Comparison of ENCODE assay signal across 9 cellular contexts in genomic region chr12:56722832-56723231, GRCh38. TPM values are rescaled to one million over a fixed set of nuclear protein-coding genes. Genes with fewer than 3 reads are reported as not detected.
A peak's percentile ranks its signal among the peaks of the same experiment; 100 is the strongest.
DNase-seq lines count a peak whose midpoint lies in the region; ATAC-seq lines count a peak whose summit lies in the region.
"Had no signal": no experiment of that assay in that cellular context is flagged by ENCODE, and none has a peak within 500 bp of the region (broad histone marks: within the 10 kb centered on the region; RNA-seq: fewer than 3 reads in every experiment).

No MANE protein-coding gene starts in this region.

- no peaks in the 10 kb centered on the region for H3K9me3 ChIP-seq in iPS-15b (ENCODE audit: control insufficient read depth, insufficient read depth, low read length)
- no peaks in the 10 kb centered on the region for H3K9me3 ChIP-seq in aorta (ENCODE audit: control insufficient read depth, low read length)

- peaks cover 59% of the 10 kb centered on the region for H3K4me1 Mint-ChIP-seq in activated CD4-positive, alpha-beta T cell treated with anti-CD3 and anti-CD28 coated beads, Interleukin-2, amount 10 ng/mL, durations not matched to agents 24 days and 14 days
- peaks cover 49% of the 10 kb centered on the region for H3K4me1 Mint-ChIP-seq in activated T-helper 17 cell treated with anti-CD3 and anti-CD28 coated beads, Interleukin-2, amount 50 U/mL, for 72 hours
- peaks cover 39 to 65% of the 10 kb centered on the region in 2 donors for H3K4me1 Mint-ChIP-seq in stimulated activated naive B cell treated with anti-CD40 and anti-IgM and Interleukin-4, amounts not matched to agents 10 μg/mL and 1 μg/mL and 100 μg/mL, for 72 hours

- H3K27ac ChIP-seq in aorta (ENCODE audit: low read depth in 1 of 2, low read length in 2 of 2) = no peak overlapping the region

- peak overlapping the region; percentile 99 for H3K4me3 Mint-ChIP-seq in activated CD4-positive, alpha-beta T cell treated with anti-CD3 and anti-CD28 coated beads, Interleukin-2, amount 10 ng/mL, durations not matched to agents 24 days and 14 days
- H3K4me3 Mint-ChIP-seq in activated T-helper 17 cell treated with anti-CD3 and anti-CD28 coated beads, Interleukin-2, amount 50 U/mL, for 72 hours = peak overlapping the region; percentile 97
- H3K4me3 Mint-ChIP-seq in stimulated activated naive B cell treated with anti-CD40 and anti-IgM and Interleukin-4, amounts not matched to agents 10 μg/mL and 1 μg/mL and 100 μg/mL, for 72 hours = peak overlapping the region; percentile 71 to 96

- peaks cover 14% of the 10 kb centered on the region for H3K36me3 ChIP-seq in iPS-15b (ENCODE audit: control insufficient read depth, insufficient read depth, low read length)
- H3K36me3 ChIP-seq in aorta (ENCODE audit: control insufficient read depth in 1 of 2, insufficient read depth in 2 of 2, low read length in 1 of 2) = no peaks in the 10 kb centered on the region

- H3K9ac ChIP-seq in iPS-15b (ENCODE audit: low read depth, low read length) = no peak overlapping the region

- H3K4me3 ChIP-seq in iPS-15b (ENCODE audit: low read depth, low read length) (peak overlapping the region; percentile 100), aorta (ENCODE audit: low read length in 2 of 2) (no peak overlapping the region)

- no peaks in the 10 kb centered on the region for H3K27me3 Mint-ChIP-seq in activated CD4-positive, alpha-beta T cell treated with anti-CD3 and anti-CD28 coated beads, Interleukin-2, amount 10 ng/mL, durations not matched to agents 24 days and 14 days
- H3K27me3 Mint-ChIP-seq in activated T-helper 17 cell treated with anti-CD3 and anti-CD28 coated beads, Interleukin-2, amount 50 U/mL, for 72 hours = no peaks in the 10 kb centered on the region
- no peaks in the 10 kb centered on the region for H3K27me3 Mint-ChIP-seq in stimulated activated naive B cell treated with anti-CD40 and anti-IgM and Interleukin-4, amounts not matched to agents 10 μg/mL and 1 μg/mL and 100 μg/mL, for 72 hours

- H3K4me1 ChIP-seq in iPS-15b (ENCODE audit: control insufficient read depth, insufficient read depth, low read length) = peaks cover 31% of the 10 kb centered on the region
- H3K4me1 ChIP-seq in aorta (ENCODE audit: control insufficient read depth in 1 of 2, insufficient read depth in 2 of 2, low read length in 2 of 2) = peaks cover 0 to 7% of the 10 kb centered on the region in 2 donors

- peak overlapping the region; percentile 64 for H3K27ac Mint-ChIP-seq in activated CD4-positive, alpha-beta T cell treated with anti-CD3 and anti-CD28 coated beads, Interleukin-2, amount 10 ng/mL, durations not matched to agents 24 days and 14 days
- H3K27ac Mint-ChIP-seq in activated T-helper 17 cell treated with anti-CD3 and anti-CD28 coated beads, Interleukin-2, amount 50 U/mL, for 72 hours = peak overlapping the region; percentile 98
- H3K27ac Mint-ChIP-seq in stimulated activated naive B cell treated with anti-CD40 and anti-IgM and Interleukin-4, amounts not matched to agents 10 μg/mL and 1 μg/mL and 100 μg/mL, for 72 hours = no peak overlapping the region

- intact Hi-C loops in activated CD4-positive, alpha-beta T cell treated with anti-CD3 and anti-CD28 coated beads, Interleukin-2, amount 10 ng/mL, durations not matched to agents 24 days and 14 days (cut with micrococcal nuclease) = no loop called here
- intact Hi-C loops in aorta (cut with DNase I) = loop anchor here in 1 of 2 donors (10.0 kb wide), 1 partner anchor 78 kb away; the partner anchor contains the start of gene ATP5F1B

- no peaks in the 10 kb centered on the region for H3K27me3 ChIP-seq in iPS-15b (ENCODE audit: control insufficient read depth, insufficient read depth, low read length)
- H3K27me3 ChIP-seq in aorta (ENCODE audit: control insufficient read depth in 1 of 2, insufficient read depth in 2 of 2, low read length in 1 of 2) = no peaks in the 10 kb centered on the region

- H3K36me3 Mint-ChIP-seq in activated CD4-positive, alpha-beta T cell treated with anti-CD3 and anti-CD28 coated beads, Interleukin-2, amount 10 ng/mL, durations not matched to agents 24 days and 14 days (ENCODE audit: low read depth) = peaks cover 76% of the 10 kb centered on the region
- H3K36me3 Mint-ChIP-seq in activated T-helper 17 cell treated with anti-CD3 and anti-CD28 coated beads, Interleukin-2, amount 50 U/mL, for 72 hours (ENCODE audit: low read depth) = peaks cover 78% of the 10 kb centered on the region
- H3K36me3 Mint-ChIP-seq in stimulated activated naive B cell treated with anti-CD40 and anti-IgM and Interleukin-4, amounts not matched to agents 10 μg/mL and 1 μg/mL and 100 μg/mL, for 72 hours = peaks cover 51 to 67% of the 10 kb centered on the region in 2 donors

- WGBS in aorta, 2 donors = 51 to 69% methylated on average over 4 of the region's 4 CpGs

- ATAC-seq in activated T-helper 17 cell treated with anti-CD3 and anti-CD28 coated beads, Interleukin-2, amount 50 U/mL, for 72 hours (replicated peaks) = no peak
- ATAC-seq in stimulated activated naive B cell treated with anti-CD40 and anti-IgM and Interleukin-4, amounts not matched to agents 10 μg/mL and 1 μg/mL and 100 μg/mL, for 72 hours (replicated peaks) = no peak
- ATAC-seq in HG02678 (IDR thresholded peaks at IDR 0.05; ENCODE audit: unreplicated experiment) (no peak), aorta (ENCODE audit: low FRiP score) (no peak)

- H3K9me3 Mint-ChIP-seq in activated CD4-positive, alpha-beta T cell treated with anti-CD3 and anti-CD28 coated beads, Interleukin-2, amount 10 ng/mL, durations not matched to agents 24 days and 14 days = no peaks in the 10 kb centered on the region
- no peaks in the 10 kb centered on the region for H3K9me3 Mint-ChIP-seq in activated T-helper 17 cell treated with anti-CD3 and anti-CD28 coated beads, Interleukin-2, amount 50 U/mL, for 72 hours
- no peaks in the 10 kb centered on the region for H3K9me3 Mint-ChIP-seq in stimulated activated naive B cell treated with anti-CD40 and anti-IgM and Interleukin-4, amounts not matched to agents 10 μg/mL and 1 μg/mL and 100 μg/mL, for 72 hours

- no peak for DNase-seq in activated CD4-positive, alpha-beta T cell treated with anti-CD3 and anti-CD28 coated beads, Interleukin-2, amount 10 ng/mL, durations not matched to agents 24 days and 14 days
- no peak for DNase-seq in activated CD4-positive, alpha-beta T cell treated with anti-CD3 and anti-CD28 coated beads for 48 hours
- no peak for DNase-seq in stimulated activated naive B cell treated with anti-CD40 and anti-IgM and Interleukin-4, amounts not matched to agents 10 μg/mL and 1 μg/mL and 100 μg/mL, for 72 hours
- DNase-seq in NCI-H2171 (lab: John Stamatoyannopoulos, UW) (no peak), aorta (no peak)
- DNase-seq: NCI-H524 treated with DMSO at 0.1 percent for 48 hours had no signal

RNA-seq across cellular contexts. Expression of gene NACA, which starts 2.3 kb away (rescaled TPM):
- 1,041 and 1,057 TPM in 2 replicates for total RNA-seq in activated CD4-positive, alpha-beta T cell treated with anti-CD3 and anti-CD28 coated beads, Interleukin-2, amount 10 ng/mL, durations not matched to agents 24 days and 14 days
- 1,000 to 10,000 TPM in 1 of 2 donors, 100 to 1,000 TPM in 1; 869 to 1,019 TPM for total RNA-seq in activated T-helper 17 cell treated with anti-CD3 and anti-CD28 coated beads, Interleukin-2, amount 50 U/mL, for 72 hours
- total RNA-seq in aorta = 100 to 1,000 TPM; 575 to 674 TPM
- polyA plus RNA-seq in aorta = 1,000 to 10,000 TPM; 1,517 to 2,977 TPM

RNA-seq across cellular contexts. Expression of gene PRIM1, which starts 29.3 kb away (rescaled TPM):
- total RNA-seq in activated CD4-positive, alpha-beta T cell treated with anti-CD3 and anti-CD28 coated beads, Interleukin-2, amount 10 ng/mL, durations not matched to agents 24 days and 14 days = 69.2 and 74.0 TPM in 2 replicates
- 10 to 100 TPM; 58.0 to 62.9 TPM for total RNA-seq in activated T-helper 17 cell treated with anti-CD3 and anti-CD28 coated beads, Interleukin-2, amount 50 U/mL, for 72 hours
- total RNA-seq in aorta = 1 to 10 TPM; 3.2 to 4.6 TPM
- polyA plus RNA-seq in aorta = 1 to 10 TPM; 1.9 to 2.4 TPM

RNA-seq across cellular contexts. Expression of gene PTGES3, which starts 34.7 kb away (rescaled TPM):
- 351 and 357 TPM in 2 replicates for total RNA-seq in activated CD4-positive, alpha-beta T cell treated with anti-CD3 and anti-CD28 coated beads, Interleukin-2, amount 10 ng/mL, durations not matched to agents 24 days and 14 days
- 100 to 1,000 TPM; 278 to 391 TPM for total RNA-seq in activated T-helper 17 cell treated with anti-CD3 and anti-CD28 coated beads, Interleukin-2, amount 50 U/mL, for 72 hours
- 100 to 1,000 TPM; 148 to 153 TPM for total RNA-seq in aorta
- 100 to 1,000 TPM; 142 to 221 TPM for polyA plus RNA-seq in aorta

RNA-seq across cellular contexts. Expression of gene HSD17B6, which starts 40.3 kb away (rescaled TPM):
- total RNA-seq in activated CD4-positive, alpha-beta T cell treated with anti-CD3 and anti-CD28 coated beads, Interleukin-2, amount 10 ng/mL, durations not matched to agents 24 days and 14 days = 1.3 and 2.4 TPM in 2 replicates
- total RNA-seq in activated T-helper 17 cell treated with anti-CD3 and anti-CD28 coated beads, Interleukin-2, amount 50 U/mL, for 72 hours = 1 to 10 TPM; 2.8 to 4.8 TPM
- 1 to 10 TPM in 1 of 2 donors, under 1 TPM in 1; 0.66 to 3.3 TPM for total RNA-seq in aorta
- polyA plus RNA-seq in aorta = 1 to 10 TPM in 1 of 2 donors, not detected in 1; 1.9 TPM

Comparison
In these comparisons a context has a peak if more than half of its experiments do, and no peak if none do; other contexts are left out.
1. RNA of gene PRIM1, which starts 29.3 kb away (total RNA-seq): 69.2 to 74.0 TPM in activated CD4-positive, alpha-beta T cell treated with anti-CD3 and anti-CD28 coated beads, Interleukin-2, amount 10 ng/mL, durations not matched to agents 24 days and 14 days and 58.0 to 62.9 TPM in activated T-helper 17 cell treated with anti-CD3 and anti-CD28 coated beads, Interleukin-2, amount 50 U/mL, for 72 hours; 3.2 to 4.6 TPM in aorta; every median in the first group is over 10 times any median in the second.
2. Peak in every context shown above with its lines, with median percentiles within 50 percentile points of each other: H3K4me3 Mint-ChIP-seq.